Comparison of ENCODE assay signal across 8 cellular contexts in genomic region chr1:227542153-227543120, GRCh38. TPM values are rescaled to one million over a fixed set of nuclear protein-coding genes. Genes with fewer than 3 reads are reported as not detected.
A peak's percentile ranks its signal among the peaks of the same experiment; 100 is the strongest.
DNase-seq lines count a peak whose midpoint lies in the region; ATAC-seq and TF ChIP-seq lines count a peak whose summit lies in the region.

No MANE protein-coding gene starts in this region.

- no peaks in the 10 kb centered on the region for H3K27me3 ChIP-seq in CD4-positive, alpha-beta memory T cell (ENCODE audit: insufficient read depth, low read length)
- H3K27me3 ChIP-seq in OCI-LY1 (ENCODE audit: insufficient read depth, low read length), result no peaks in the 10 kb centered on the region

- no peak overlapping the region for H3K27ac ChIP-seq in CD4-positive, alpha-beta memory T cell (ENCODE audit: low read depth, low read length)
- no peak overlapping the region for H3K27ac ChIP-seq in OCI-LY1 (ENCODE audit: low read depth, low read length, poor library complexity, severe bottlenecking)

- H3K4me2 ChIP-seq in OCI-LY1 (ENCODE audit: low read length), result no peak overlapping the region; the same call in 1 of the 2 replicates

- peak; percentile 86 to 90 (median 87) for DNase-seq in CD4-positive, alpha-beta memory T cell
- DNase-seq in activated T-helper 1 cell treated with anti-CD3 and anti-CD28 coated beads, Interleukin-2, amount 50 U/mL, for 16 hours (ENCODE audit: low read depth in 1 of 2, low spot score in 1 of 2), result peak; percentile 78 to 85
- DNase-seq in fibroblast of pulmonary artery (ENCODE audit: low read depth), result peak; percentile 74
- DNase-seq in natural killer cell treated with Interleukin-12 subunit alpha and Interleukin-12 subunit beta and Interleukin-15 and Interleukin-18, amount 100 ng/mL, for 72 hours (ENCODE audit: low spot score), result peak; percentile 94
- peak; percentile 87 for DNase-seq in stimulated activated naive B cell treated with anti-CD40 and anti-IgM and Interleukin-4, amounts not matched to agents 10 μg/mL and 1 μg/mL and 100 μg/mL, for 72 hours

- H3K36me3 ChIP-seq in CD4-positive, alpha-beta memory T cell (ENCODE audit: insufficient read depth, low read length), result no peaks in the 10 kb centered on the region
- no peaks in the 10 kb centered on the region for H3K36me3 ChIP-seq in OCI-LY1 (ENCODE audit: insufficient read depth, low read length)

- no peaks in the 10 kb centered on the region for H3F3A ChIP-seq in OCI-LY1 (ENCODE audit: insufficient read depth, low read length)

- TF ChIP-seq CTCF in OCI-LY1 (IDR thresholded peaks at IDR 0.05; ENCODE audit: low read length), result peak; percentile 57
- TF ChIP-seq CTCF in fibroblast of pulmonary artery (IDR thresholded peaks at IDR 0.05; ENCODE audit: low read length, missing control alignments), result peak; percentile 48

- peaks cover 9% of the 10 kb centered on the region for H3K4me1 ChIP-seq in CD4-positive, alpha-beta memory T cell (ENCODE audit: insufficient read depth, low read length)
- no peaks in the 10 kb centered on the region for H3K4me1 ChIP-seq in OCI-LY1 (ENCODE audit: insufficient read depth, low read length, severe bottlenecking)

- no peaks in the 10 kb centered on the region for H3K9me3 ChIP-seq in CD4-positive, alpha-beta memory T cell (ENCODE audit: control insufficient read depth in 1 of 2, low read length in 2 of 2)
- no peaks in the 10 kb centered on the region for H3K9me3 ChIP-seq in OCI-LY1 (ENCODE audit: low read length)

- peak; percentile 87 for ATAC-seq in GM19438 (IDR thresholded peaks at IDR 0.05; ENCODE audit: low read depth, unreplicated experiment)
- peak; percentile 97 for ATAC-seq in HG03571 (IDR thresholded peaks at IDR 0.05; ENCODE audit: unreplicated experiment)
- peak; percentile 95 to 97 for ATAC-seq in natural killer cell treated with Interleukin-12 subunit alpha and Interleukin-12 subunit beta and Interleukin-15 and Interleukin-18, amount 100 ng/mL, for 72 hours
- peak; percentile 97 for ATAC-seq in stimulated activated naive B cell treated with anti-CD40 and anti-IgM and Interleukin-4, amounts not matched to agents 10 μg/mL and 1 μg/mL and 100 μg/mL, for 72 hours (replicated peaks)

- peaks cover 0 to 4% of the 10 kb centered on the region in 2 donors for H3K27me3 Mint-ChIP-seq in CD4-positive, alpha-beta memory T cell
- H3K27me3 Mint-ChIP-seq in natural killer cell treated with Interleukin-12 subunit alpha and Interleukin-12 subunit beta and Interleukin-15 and Interleukin-18, amount 100 ng/mL, for 72 hours, result no peaks in the 10 kb centered on the region
- H3K27me3 Mint-ChIP-seq in stimulated activated naive B cell treated with anti-CD40 and anti-IgM and Interleukin-4, amounts not matched to agents 10 μg/mL and 1 μg/mL and 100 μg/mL, for 72 hours, result peaks cover 0 to 12% of the 10 kb centered on the region in 2 donors

- no peak overlapping the region; the same call in 1 of the 2 replicates for H2AFZ ChIP-seq in OCI-LY1 (ENCODE audit: low read length)

- H3K9ac ChIP-seq in OCI-LY1 (ENCODE audit: low read length), result no peak overlapping the region

- intact Hi-C loops in CD4-positive, alpha-beta memory T cell (cut with micrococcal nuclease), result loop anchor here (1.0 to 5.0 kb wide), 2 partner anchors 21 to 630 kb away; partner anchors contain the start of gene ZNF678

- H3K4me1 Mint-ChIP-seq in CD4-positive, alpha-beta memory T cell, result peaks cover 3 to 6% (median 4%) of the 10 kb centered on the region in 4 donors
- peaks cover 0 to 4% of the 10 kb centered on the region in 2 donors for H3K4me1 Mint-ChIP-seq in natural killer cell treated with Interleukin-12 subunit alpha and Interleukin-12 subunit beta and Interleukin-15 and Interleukin-18, amount 100 ng/mL, for 72 hours (ENCODE audit: low read depth in 2 of 2)
- peaks cover 9 to 17% of the 10 kb centered on the region in 2 donors for H3K4me1 Mint-ChIP-seq in stimulated activated naive B cell treated with anti-CD40 and anti-IgM and Interleukin-4, amounts not matched to agents 10 μg/mL and 1 μg/mL and 100 μg/mL, for 72 hours

- POLR2A ChIA-PET in CD4-positive, alpha-beta memory T cell (lab: Charles Lee; ENCODE audit: partially characterized antibody), result interaction anchor here (1.1 kb wide), 1 partner anchor 22 kb away, joined by 8 read pairs; the partner anchor contains the start of gene ZNF678

- H3K9me3 Mint-ChIP-seq in CD4-positive, alpha-beta memory T cell, result no peaks in the 10 kb centered on the region
- no peaks in the 10 kb centered on the region for H3K9me3 Mint-ChIP-seq in natural killer cell treated with Interleukin-12 subunit alpha and Interleukin-12 subunit beta and Interleukin-15 and Interleukin-18, amount 100 ng/mL, for 72 hours
- H3K9me3 Mint-ChIP-seq in stimulated activated naive B cell treated with anti-CD40 and anti-IgM and Interleukin-4, amounts not matched to agents 10 μg/mL and 1 μg/mL and 100 μg/mL, for 72 hours, result no peaks in the 10 kb centered on the region

- no peaks in the 10 kb centered on the region for H4K20me1 ChIP-seq in OCI-LY1 (ENCODE audit: insufficient read depth, low read length)

- no peaks in the 10 kb centered on the region for H3K36me3 Mint-ChIP-seq in CD4-positive, alpha-beta memory T cell
- H3K36me3 Mint-ChIP-seq in natural killer cell treated with Interleukin-12 subunit alpha and Interleukin-12 subunit beta and Interleukin-15 and Interleukin-18, amount 100 ng/mL, for 72 hours, result no peaks in the 10 kb centered on the region
- no peaks in the 10 kb centered on the region for H3K36me3 Mint-ChIP-seq in stimulated activated naive B cell treated with anti-CD40 and anti-IgM and Interleukin-4, amounts not matched to agents 10 μg/mL and 1 μg/mL and 100 μg/mL, for 72 hours

- CTCF ChIA-PET in CD4-positive, alpha-beta memory T cell (lab: Charles Lee; ENCODE audit: partially characterized antibody), result interaction anchor here (0.6 to 2.8 kb wide), 14 partner anchors 8 to 221 kb away, joined by 3 to 38 read pairs (median 4); partner anchors contain the start of gene ZNF678

- no peaks in the 10 kb centered on the region for H3K9me2 ChIP-seq in OCI-LY1 (ENCODE audit: low read depth, low read length)

- peak overlapping the region in 1 of 2 donors; percentile 52 for H3K4me3 ChIP-seq in CD4-positive, alpha-beta memory T cell (ENCODE audit: low read length in 2 of 2)
- H3K4me3 ChIP-seq in OCI-LY1 (ENCODE audit: low read depth, low read length, poor library complexity, severe bottlenecking) (no peak overlapping the region), fibroblast of pulmonary artery (replicated peaks; ENCODE audit: low read depth, low read length) (peak overlapping the region; percentile 56)

- peak overlapping the region; percentile 17 to 83 (median 57) for H3K27ac Mint-ChIP-seq in CD4-positive, alpha-beta memory T cell
- H3K27ac Mint-ChIP-seq in natural killer cell treated with Interleukin-12 subunit alpha and Interleukin-12 subunit beta and Interleukin-15 and Interleukin-18, amount 100 ng/mL, for 72 hours, result peak overlapping the region in 1 of 2 donors; percentile 12
- no peak overlapping the region for H3K27ac Mint-ChIP-seq in stimulated activated naive B cell treated with anti-CD40 and anti-IgM and Interleukin-4, amounts not matched to agents 10 μg/mL and 1 μg/mL and 100 μg/mL, for 72 hours

- peak overlapping the region; percentile 59 to 73 (median 70) for H3K4me3 Mint-ChIP-seq in CD4-positive, alpha-beta memory T cell
- peak overlapping the region; percentile 45 for H3K4me3 Mint-ChIP-seq in natural killer cell treated with Interleukin-12 subunit alpha and Interleukin-12 subunit beta and Interleukin-15 and Interleukin-18, amount 100 ng/mL, for 72 hours
- peak overlapping the region; percentile 71 to 79 for H3K4me3 Mint-ChIP-seq in stimulated activated naive B cell treated with anti-CD40 and anti-IgM and Interleukin-4, amounts not matched to agents 10 μg/mL and 1 μg/mL and 100 μg/mL, for 72 hours

- H3K79me2 ChIP-seq in OCI-LY1 (ENCODE audit: insufficient read depth, low read length), result no peaks in the 10 kb centered on the region

RNA-seq across cellular contexts. Expression of gene ZNF678, which starts 20.9 kb away (rescaled TPM):
- 10 to 100 TPM in 1 of 2 experiments, 1 to 10 TPM in 1; 8.4 to 10.2 TPM for total RNA-seq in CD4-positive, alpha-beta memory T cell
- polyA plus RNA-seq in CD4-positive, alpha-beta memory T cell, result 1 to 10 TPM; 3.0 to 4.1 TPM
- 1 to 10 TPM; 5.7 to 7.6 TPM for total RNA-seq in natural killer cell treated with Interleukin-12 subunit alpha and Interleukin-12 subunit beta and Interleukin-15 and Interleukin-18, amount 100 ng/mL, for 72 hours
